11 cellular contexts compared by ENCODE assay signal in the genomic region with DNA sequence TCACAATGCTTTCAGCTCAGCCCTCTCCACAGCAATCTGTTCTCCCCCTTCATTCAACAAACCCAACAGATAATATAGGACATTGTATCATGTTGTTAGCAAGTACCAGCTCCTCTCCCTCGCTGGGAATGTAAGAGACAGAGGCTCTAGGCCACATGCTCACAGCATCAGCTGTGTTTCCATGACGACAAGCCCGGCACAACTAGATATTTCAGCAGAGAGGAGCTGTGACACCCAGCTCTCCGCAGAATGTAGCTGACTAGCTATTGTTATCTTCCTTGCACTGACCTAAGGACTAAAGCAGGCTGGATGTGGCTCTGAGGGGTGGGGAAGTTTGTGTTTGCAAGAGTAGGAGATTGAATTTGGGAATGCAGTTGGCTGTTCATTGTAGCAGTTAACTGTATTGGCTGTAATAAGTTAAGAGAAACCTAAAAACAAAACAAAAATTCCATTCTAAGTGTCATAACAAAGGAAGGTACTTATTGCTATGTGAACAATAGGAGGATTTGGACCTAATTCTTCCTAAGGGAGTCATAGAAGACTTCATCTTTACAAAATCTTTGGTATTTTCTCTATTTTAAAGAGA. TPM values are rescaled to one million over a fixed set of nuclear protein-coding genes. Genes with fewer than 3 reads are reported as not detected.
A peak's percentile ranks its signal among the peaks of the same experiment; 100 is the strongest.
DNase-seq lines count a peak whose midpoint lies in the region; TF ChIP-seq lines count a peak whose summit lies in the region.
"Had no signal": no experiment of that assay in that cellular context is flagged by ENCODE, and none has a peak within 500 bp of the region (broad histone marks: within the 10 kb centered on the region; RNA-seq: fewer than 3 reads in every experiment).

No MANE protein-coding gene starts in this region.

- POLR2A ChIA-PET in CD8-positive, alpha-beta memory T cell (lab: Charles Lee): no interaction called here

- no peaks in the 10 kb centered on the region for H3K9me3 Mint-ChIP-seq in CD8-positive, alpha-beta memory T cell
- H3K9me3 Mint-ChIP-seq in type B pancreatic cell: no peaks in the 10 kb centered on the region
- H3K9me3 Mint-ChIP-seq: activated CD8-positive, alpha-beta T cell treated with anti-CD3 and anti-CD28 coated beads for 36 hours; stimulated activated naive CD8-positive, alpha-beta T cell treated with anti-CD3 and anti-CD28 coated beads, Interleukin-15, Interleukin-2, amounts not matched to agents 100 ng/mL and 50 ng/mL, for 24 hours had no signal

- H3K27me3 Mint-ChIP-seq in CD8-positive, alpha-beta memory T cell: peaks cover 0 to 6% of the 10 kb centered on the region in 2 donors
- peaks cover 48% of the 10 kb centered on the region for H3K27me3 Mint-ChIP-seq in type B pancreatic cell

- intact Hi-C loops in mammary epithelial cell (cut with micrococcal nuclease) (no loop called here), breast epithelium (cut with DNase I; ENCODE audit: low total_unique reads) (no loop called here)

- no peaks in the 10 kb centered on the region for H3K27me3 ChIP-seq in mammary epithelial cell (ENCODE audit: insufficient read depth, low read length)
- no peaks in the 10 kb centered on the region for H3K27me3 ChIP-seq in breast epithelium
- no peaks in the 10 kb centered on the region for H3K27me3 ChIP-seq in CD8-positive, alpha-beta memory T cell (ENCODE audit: insufficient read depth, low read length, poor library complexity, severe bottlenecking)

- peak overlapping the region; percentile 6 for H2AFZ ChIP-seq in mammary epithelial cell (ENCODE audit: low read depth, low read length)

- DNase-seq in mammary epithelial cell: no peak
- no peak for DNase-seq in breast epithelium (ENCODE audit: low spot score in 2 of 2)
- peak in 59 of 61 donors; percentile 10 to 95 (median 69) for DNase-seq in caudate nucleus (lab: John Stamatoyannopoulos, UW)
- DNase-seq in iPS DF 19.7 (ENCODE audit: low read depth, low spot score): peak; percentile 70
- no peak for DNase-seq in KBM-7
- no peak for DNase-seq in CD8-positive, alpha-beta memory T cell
- DNase-seq in type B pancreatic cell (ENCODE audit: extremely low spot score, unreplicated experiment): no peak
- DNase-seq in activated CD4-positive, alpha-beta T cell treated with anti-CD3 and anti-CD28 coated beads, Interleukin-2, amount 50 U/mL, for 4 hours: no peak
- DNase-seq: activated CD8-positive, alpha-beta T cell treated with anti-CD3 and anti-CD28 coated beads for 36 hours had no signal

- no peak overlapping the region for H3K4me2 ChIP-seq in mammary epithelial cell (ENCODE audit: insufficient read depth, low read depth, low read length)

- H3K9me3 ChIP-seq in mammary epithelial cell (replicated peaks; ENCODE audit: insufficient read depth, low read length) (no peaks in the 10 kb centered on the region), breast epithelium (no peaks in the 10 kb centered on the region)
- no peaks in the 10 kb centered on the region for H3K9me3 ChIP-seq in CD8-positive, alpha-beta memory T cell (ENCODE audit: low read length)

- TF ChIP-seq CTCF in mammary epithelial cell (conservative IDR thresholded peaks at IDR 0.05 in 1 of 2, IDR thresholded peaks at IDR 0.05 in 1 of 2; ENCODE audit: extremely low read depth in 1 of 2, insufficient read depth in 1 of 2, low read depth in 1 of 2, low read length in 2 of 2): no peak
- TF ChIP-seq CTCF in breast epithelium (IDR thresholded peaks at IDR 0.05): no peak
- TF ChIP-seq CTCF in type B pancreatic cell (conservative IDR thresholded peaks at IDR 0.05): no peak

- H3K79me2 ChIP-seq in mammary epithelial cell (ENCODE audit: insufficient read depth, low read length): no peaks in the 10 kb centered on the region

- BruUV-seq in mammary epithelial cell (replicated peaks; lab: Mats Ljungman, UMichigan): no TSS peak

- 45% methylated on average over 4 of the region's 4 CpGs for WGBS in mammary epithelial cell (ENCODE audit: low coverage, missing lambda C conversion rate)

- no peak overlapping the region for H3K4me3 Mint-ChIP-seq in CD8-positive, alpha-beta memory T cell
- no peak overlapping the region for H3K4me3 Mint-ChIP-seq in type B pancreatic cell
- H3K4me3 Mint-ChIP-seq: activated CD8-positive, alpha-beta T cell treated with anti-CD3 and anti-CD28 coated beads for 36 hours; stimulated activated naive CD8-positive, alpha-beta T cell treated with anti-CD3 and anti-CD28 coated beads, Interleukin-15, Interleukin-2, amounts not matched to agents 100 ng/mL and 50 ng/mL, for 24 hours had no signal

- CTCF ChIA-PET in mammary epithelial cell (lab: Charles Lee; ENCODE audit: low non-redundant PET): no interaction called here
- CTCF ChIA-PET in CD8-positive, alpha-beta memory T cell (lab: Charles Lee): no interaction called here

- H3K27ac ChIP-seq in mammary epithelial cell (ENCODE audit: insufficient read depth, low read depth, low read length) (no peak overlapping the region), breast epithelium (no peak overlapping the region), caudate nucleus (ENCODE audit: low read depth, low read length) (peak overlapping the region; percentile 49)
- no peak overlapping the region for H3K27ac ChIP-seq in CD8-positive, alpha-beta memory T cell (ENCODE audit: low read depth, low read length)

- no peak for TF ChIP-seq POLR2A in breast epithelium (IDR thresholded peaks at IDR 0.05)

- H3K36me3 Mint-ChIP-seq in CD8-positive, alpha-beta memory T cell: peaks cover 0 to 2% (median 0%) of the 10 kb centered on the region in 3 donors
- H3K36me3 Mint-ChIP-seq in type B pancreatic cell: no peaks in the 10 kb centered on the region

- H3K27ac Mint-ChIP-seq in CD8-positive, alpha-beta memory T cell: peak overlapping the region in 2 of 8 donors; percentile 0 to 55
- no peak overlapping the region for H3K27ac Mint-ChIP-seq in type B pancreatic cell
- H3K27ac Mint-ChIP-seq: activated CD8-positive, alpha-beta T cell treated with anti-CD3 and anti-CD28 coated beads for 36 hours; progenitor cell of endocrine pancreas; stimulated activated naive CD8-positive, alpha-beta T cell treated with anti-CD3 and anti-CD28 coated beads, Interleukin-15, Interleukin-2, amounts not matched to agents 100 ng/mL and 50 ng/mL, for 24 hours had no signal

- dilution Hi-C loops in mammary epithelial cell (cut with HindIII; ENCODE audit: low sequenced_read_pairs): no loop called here

- peaks cover under 1% of the 10 kb centered on the region for H3K4me1 ChIP-seq in mammary epithelial cell (ENCODE audit: insufficient read depth, low read length)
- no peaks in the 10 kb centered on the region for H3K4me1 ChIP-seq in breast epithelium
- no peaks in the 10 kb centered on the region for H3K4me1 ChIP-seq in CD8-positive, alpha-beta memory T cell (ENCODE audit: insufficient read depth, low read length)

- H3K9ac ChIP-seq in mammary epithelial cell (ENCODE audit: insufficient read depth, low read length): no peak overlapping the region

- H4K20me1 ChIP-seq in mammary epithelial cell (ENCODE audit: insufficient read depth, low read length): no peaks in the 10 kb centered on the region

- H3K36me3 ChIP-seq in mammary epithelial cell (ENCODE audit: insufficient read depth, low read length) (no peaks in the 10 kb centered on the region), breast epithelium (no peaks in the 10 kb centered on the region)
- no peaks in the 10 kb centered on the region for H3K36me3 ChIP-seq in CD8-positive, alpha-beta memory T cell (ENCODE audit: insufficient read depth, low read length)

- H3K4me3 ChIP-seq in mammary epithelial cell (replicated peaks in 1 of 3; ENCODE audit: insufficient read depth in 1 of 3, low read depth in 2 of 3, low read length in 3 of 3) (no peak overlapping the region), breast epithelium (no peak overlapping the region)
- no peak overlapping the region for H3K4me3 ChIP-seq in CD8-positive, alpha-beta memory T cell (ENCODE audit: low read length)

- in situ Hi-C loops in mammary epithelial cell (cut with MboI; ENCODE audit: low sequenced_read_pairs in 2 of 2) (no loop called here), KBM-7 (cut with MboI; ENCODE audit: low pct_unique_long_range_greater_than_20kb, low sequenced_read_pairs) (no loop called here)

- H3K4me1 Mint-ChIP-seq in CD8-positive, alpha-beta memory T cell: peaks cover 0 to 7% (median 0%) of the 10 kb centered on the region in 3 donors
- H3K4me1 Mint-ChIP-seq in type B pancreatic cell (ENCODE audit: unreplicated experiment): peaks cover 6% of the 10 kb centered on the region

RNA-seq across cellular contexts. Expression of a gene that starts 28.0 kb away (rescaled TPM):
- 100 to 1,000 TPM; 125 to 141 TPM for total RNA-seq in mammary epithelial cell
- polyA plus RNA-seq in mammary epithelial cell: 50.0 TPM
- 37.4 TPM for polyA minus RNA-seq in mammary epithelial cell
- 10 to 100 TPM; 37.4 to 58.1 (median 46.4) TPM for total RNA-seq in breast epithelium
- total RNA-seq in CD8-positive, alpha-beta memory T cell: 10 to 100 TPM; 70.1 to 72.6 TPM
- 52.6 TPM for polyA plus RNA-seq in CD8-positive, alpha-beta memory T cell
- total RNA-seq in type B pancreatic cell (ENCODE audit: low replicate concordance): 36.0 and 41.2 TPM in 2 replicates

Comparison
In these comparisons a context has a peak if more than half of its experiments do, and no peak if none do; other contexts are left out.
1. DNase-seq: peak in caudate nucleus (59 of 61) and iPS DF 19.7 (single experiment); none in mammary epithelial cell (single experiment), breast epithelium (0 of 2), KBM-7 (single experiment), CD8-positive, alpha-beta memory T cell (0 of 5), type B pancreatic cell (single experiment) and activated CD4-positive, alpha-beta T cell treated with anti-CD3 and anti-CD28 coated beads, Interleukin-2, amount 50 U/mL, for 4 hours (0 of 2).